ENCODE assay signal across 10 cellular contexts in genomic region chr5:148385094-148385493, GRCh38. TPM values are rescaled to one million over a fixed set of nuclear protein-coding genes. Genes with fewer than 3 reads are reported as not detected.
DNase-seq lines count a peak whose midpoint lies in the region; ATAC-seq and TF ChIP-seq lines count a peak whose summit lies in the region.
"Had no signal": no experiment of that assay in that cellular context is flagged by ENCODE, and none has a peak within 500 bp of the region (broad histone marks: within the 10 kb centered on the region; RNA-seq: fewer than 3 reads in every experiment).

No MANE protein-coding gene starts in this region.

- WGBS in smooth muscle cell (ENCODE audit: low lambda C conversion rate), result 100% methylated on average over 1 of the region's 1 CpG

- peaks cover 17% of the 10 kb centered on the region for H3K4me1 ChIP-seq in smooth muscle cell (ENCODE audit: low read depth)

- H3K4me1 Mint-ChIP-seq in activated T-cell treated with anti-CD3 and anti-CD28 coated beads, Interleukin-2, amount 50 U/mL, for 72 hours (ENCODE audit: low read depth), result peaks cover 58% of the 10 kb centered on the region
- peaks cover 46% of the 10 kb centered on the region for H3K4me1 Mint-ChIP-seq in T-helper 17 cell

- H3K27ac Mint-ChIP-seq in activated T-cell treated with anti-CD3 and anti-CD28 coated beads, Interleukin-2, amount 50 U/mL, for 72 hours, result peak overlapping the region; percentile 99
- peak overlapping the region; percentile 97 for H3K27ac Mint-ChIP-seq in T-helper 17 cell

- peak overlapping the region; percentile 90 for H3K27ac ChIP-seq in smooth muscle cell (ENCODE audit: low read depth)

- peak overlapping the region; percentile 97 for H3K4me3 Mint-ChIP-seq in activated T-cell treated with anti-CD3 and anti-CD28 coated beads, Interleukin-2, amount 50 U/mL, for 72 hours
- peak overlapping the region; percentile 96 for H3K4me3 Mint-ChIP-seq in T-helper 17 cell

- peaks cover 60% of the 10 kb centered on the region for H3K79me2 ChIP-seq in smooth muscle cell (ENCODE audit: low read depth)

- no peaks in the 10 kb centered on the region for H3K36me3 ChIP-seq in smooth muscle cell (ENCODE audit: low read depth)
- H3K36me3 ChIP-seq: brain microvascular endothelial cell had no signal

- H3K4me3 ChIP-seq in fibroblast of the aortic adventitia (ENCODE audit: low read depth, low read length) (peak overlapping the region; percentile 87), smooth muscle cell (peak overlapping the region; percentile 71)

- TF ChIP-seq CTCF in fibroblast of the aortic adventitia (IDR thresholded peaks at IDR 0.05; ENCODE audit: insufficient read depth, low read length) (no peak), smooth muscle cell (IDR thresholded peaks at IDR 0.05; ENCODE audit: borderline replicate concordance, insufficient read depth, poor library complexity, severe bottlenecking) (no peak)

- no peak for DNase-seq in activated T-cell treated with anti-CD3 and anti-CD28 coated beads, Interleukin-2, amount 50 U/mL, for 72 hours
- DNase-seq in activated T-cell treated with anti-CD3 and anti-CD28 coated beads, Interleukin-2, amount 50 U/mL, for 1 hour, result no peak
- DNase-seq in T-helper 17 cell (no peak), fibroblast of the aortic adventitia (ENCODE audit: low read depth) (no peak), smooth muscle cell (lab: John Stamatoyannopoulos, UW; ENCODE audit: unreplicated experiment) (no peak), NCI-H1930 (lab: John Stamatoyannopoulos, UW) (no peak), NCI-H146 (lab: John Stamatoyannopoulos, UW) (no peak)
- DNase-seq: brain microvascular endothelial cell, NCI-H1694 treated with DMSO at 0.1 percent for 48 hours had no signal

- H4K20me1 ChIP-seq in smooth muscle cell (ENCODE audit: low read depth), result peaks cover 22% of the 10 kb centered on the region

- H3K4me2 ChIP-seq in smooth muscle cell, result peak overlapping the region; percentile 94

- H2AFZ ChIP-seq in smooth muscle cell (ENCODE audit: low read depth), result no peak overlapping the region

- peak overlapping the region; percentile 96 for H3K9ac ChIP-seq in smooth muscle cell (ENCODE audit: low read depth)

- peaks cover 0 to 2% of the 10 kb centered on the region in 2 donors for H3K9me3 Mint-ChIP-seq in activated T-cell treated with anti-CD3 and anti-CD28 coated beads, Interleukin-2, amount 50 U/mL, for 72 hours

- no peak for ATAC-seq in activated T-cell treated with anti-CD3 and anti-CD28 coated beads, Interleukin-2, amount 50 U/mL, for 72 hours (replicated peaks in 1 of 2)
- no peak for ATAC-seq in T-helper 17 cell
- ATAC-seq in GM19351 (IDR thresholded peaks at IDR 0.05; ENCODE audit: unreplicated experiment), result no peak

- H3K36me3 Mint-ChIP-seq in activated T-cell treated with anti-CD3 and anti-CD28 coated beads, Interleukin-2, amount 50 U/mL, for 72 hours (ENCODE audit: insufficient read depth in 2 of 2), result peaks cover 8 to 11% of the 10 kb centered on the region in 2 donors
- peaks cover 5% of the 10 kb centered on the region for H3K36me3 Mint-ChIP-seq in T-helper 17 cell (ENCODE audit: low read depth)

- no peaks in the 10 kb centered on the region for H3K27me3 ChIP-seq in smooth muscle cell (ENCODE audit: low read depth)
- H3K27me3 ChIP-seq: brain microvascular endothelial cell had no signal

- no peaks in the 10 kb centered on the region for H3K9me3 ChIP-seq in T-helper 17 cell (ENCODE audit: control insufficient read depth, low read length, poor library complexity, severe bottlenecking)
- H3K9me3 ChIP-seq in smooth muscle cell (replicated peaks; ENCODE audit: low read depth), result no peaks in the 10 kb centered on the region

- no peaks in the 10 kb centered on the region for H3K27me3 Mint-ChIP-seq in activated T-cell treated with anti-CD3 and anti-CD28 coated beads, Interleukin-2, amount 50 U/mL, for 72 hours (ENCODE audit: low read depth)
- H3K27me3 Mint-ChIP-seq in T-helper 17 cell, result no peaks in the 10 kb centered on the region

- H3F3A ChIP-seq in smooth muscle cell (ENCODE audit: low read depth), result peaks cover 4% of the 10 kb centered on the region

RNA-seq across cellular contexts. Expression of gene FBXO38, which starts 1.3 kb away (rescaled TPM):
- 10 to 100 TPM; 62.8 to 68.5 TPM for total RNA-seq in activated T-cell treated with anti-CD3 and anti-CD28 coated beads, Interleukin-2, amount 50 U/mL, for 72 hours
- 10 to 100 TPM; 51.2 to 51.7 TPM for total RNA-seq in T-helper 17 cell
- total RNA-seq in fibroblast of the aortic adventitia (ENCODE audit: low replicate concordance), result 45.7 and 61.0 TPM in 2 replicates
- 44.5 and 61.4 TPM in 2 replicates for total RNA-seq in smooth muscle cell
- 23.7 and 24.4 TPM in 2 replicates for polyA plus RNA-seq in smooth muscle cell

RNA-seq across cellular contexts. Expression of gene SPINK9, which starts 49.7 kb away (rescaled TPM):
- total RNA-seq in activated T-cell treated with anti-CD3 and anti-CD28 coated beads, Interleukin-2, amount 50 U/mL, for 72 hours, result not detected
- total RNA-seq in T-helper 17 cell (not detected), fibroblast of the aortic adventitia (ENCODE audit: low replicate concordance) (not detected in 2 replicates), smooth muscle cell (4.0 and 5.3 TPM in 2 replicates)
- polyA plus RNA-seq in smooth muscle cell, result 4.2 and 5.9 TPM in 2 replicates
